25 cellular contexts compared by ENCODE assay signal in the genomic region with DNA sequence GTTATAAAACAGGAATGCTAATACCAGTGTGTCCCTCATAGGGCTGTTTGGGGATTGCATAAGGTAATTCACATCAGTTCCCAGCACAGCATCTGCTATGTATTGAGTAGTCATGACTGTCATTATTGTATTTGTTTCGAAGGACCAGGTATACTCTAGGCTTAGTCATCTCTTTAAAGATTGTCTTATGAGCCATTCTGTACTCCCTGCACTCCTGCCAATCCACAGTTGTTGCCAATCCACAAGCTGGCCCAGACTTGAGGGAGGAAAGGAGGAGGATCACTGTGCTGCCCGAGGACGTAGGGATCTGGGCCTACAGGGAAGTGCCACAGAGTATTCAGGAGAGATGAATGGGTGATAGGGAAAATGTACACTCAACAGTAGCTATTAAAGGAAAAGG.
DNase-seq lines count a peak whose midpoint lies in the region; ATAC-seq and TF ChIP-seq lines count a peak whose summit lies in the region.
"Had no signal": no experiment of that assay in that cellular context is flagged by ENCODE, and none has a peak within 500 bp of the region (broad histone marks: within the 10 kb centered on the region; RNA-seq: fewer than 3 reads in every experiment).

No MANE protein-coding gene starts in this region.

- DNase-seq in GM23248 (peak; percentile 18), Panc1 (ENCODE audit: low read depth, low spot score) (no peak), mucosa of descending colon (no peak), T-helper 17 cell (no peak), A673 (ENCODE audit: low spot score) (no peak)
- DNase-seq in effector memory CD4-positive, alpha-beta T cell, result no peak
- DNase-seq: ACHN; Calu3; H7; left lung; NCI-H1417 treated with DMSO at 0.1 percent for 48 hours; NCI-H510A treated with DMSO at 0.1 percent for 48 hours; nephron progenitor cell; NK-92 treated with Interleukin-12 subunit alpha and Interleukin-12 subunit beta, amount 100 ng/mL, for 24 hours; sigmoid colon; stimulated activated CD4-positive, alpha-beta T cell treated with anti-CD3 and anti-CD28 coated beads, Interleukin-15, amount 100 ng/mL, for 24 hours; stimulated activated naive CD8-positive, alpha-beta T cell treated with anti-CD3 and anti-CD28 coated beads, Interleukin-15, Interleukin-2, amounts not matched to agents 100 U/mL and 50 U/mL, for 24 hours had no signal

- no peak overlapping the region for H3K27ac Mint-ChIP-seq in T-helper 17 cell
- H3K27ac Mint-ChIP-seq: dendritic cell treated with granulocyte-macrophage colony-stimulating factor and Interleukin-4, amounts not matched to agents 40 ng/mL and 50 ng/mL, for 4 days; nephron progenitor cell had no signal

- H3K4me3 Mint-ChIP-seq in T-helper 17 cell, result no peak overlapping the region
- H3K4me3 Mint-ChIP-seq: dendritic cell treated with granulocyte-macrophage colony-stimulating factor and Interleukin-4, amounts not matched to agents 40 ng/mL and 50 ng/mL, for 4 days; nephron progenitor cell had no signal

- intact Hi-C loops in Panc1 (cut with micrococcal nuclease; ENCODE audit: unreplicated experiment), result no loop called here
- intact Hi-C loops in mucosa of descending colon (cut with DNase I, micrococcal nuclease), result no loop called here
- intact Hi-C loops in A673 (cut with micrococcal nuclease; ENCODE audit: unreplicated experiment), result no loop called here

- peak; percentile 42; the same call in 1 of the 2 replicates for ATAC-seq in Panc1
- peak; percentile 96 for ATAC-seq in esophagus mucosa
- peak; percentile 46 for ATAC-seq in mucosa of descending colon
- no peak for ATAC-seq in T-helper 17 cell
- ATAC-seq in HG02678 (IDR thresholded peaks at IDR 0.05; ENCODE audit: unreplicated experiment), result no peak
- ATAC-seq: left lung; stimulated activated naive CD8-positive, alpha-beta T cell treated with anti-CD3 and anti-CD28 coated beads, Interleukin-15, Interleukin-2, amounts not matched to agents 100 U/mL and 50 U/mL, for 24 hours had no signal

- H4K20me1 ChIP-seq in GM23248 (ENCODE audit: insufficient read depth), result no peaks in the 10 kb centered on the region; the same call in 1 of the 2 replicates

- 0 out of 2 replicates have a peak, but pooled peaks cover 1% of the 10 kb centered on the region for H3K79me2 ChIP-seq in GM23248 (ENCODE audit: insufficient read depth)

- H3K4me1 Mint-ChIP-seq in T-helper 17 cell, result peaks cover 2% of the 10 kb centered on the region

- H3K9ac ChIP-seq in GM23248, result no peak overlapping the region
- H3K9ac ChIP-seq: parathyroid adenoma had no signal

- CTCF ChIA-PET in Panc1 (lab: Charles Lee) (no interaction called here), A673 (lab: Charles Lee) (no interaction called here)

- no peak overlapping the region for H3K27ac ChIP-seq in GM23248
- H3K27ac ChIP-seq in Panc1 (ENCODE audit: low read length), result no peak overlapping the region
- no peak overlapping the region for H3K27ac ChIP-seq in effector memory CD4-positive, alpha-beta T cell (ENCODE audit: insufficient read depth, low read length, poor library complexity, severe bottlenecking)
- no peak overlapping the region for H3K27ac ChIP-seq in A673 (ENCODE audit: low read depth, low read length, poor library complexity, severe bottlenecking)
- H3K27ac ChIP-seq: C4-2B, hepatocyte, left lung, parathyroid adenoma, SJSA1 had no signal

- TF ChIP-seq CTCF in Panc1 (IDR thresholded peaks at IDR 0.05) (no peak), mucosa of descending colon (IDR thresholded peaks at IDR 0.05) (no peak), A673 (conservative IDR thresholded peaks at IDR 0.05; ENCODE audit: low read depth, low read length) (no peak)

- no peaks in the 10 kb centered on the region for H3K27me3 Mint-ChIP-seq in T-helper 17 cell
- H3K27me3 Mint-ChIP-seq: dendritic cell treated with granulocyte-macrophage colony-stimulating factor and Interleukin-4, amounts not matched to agents 40 ng/mL and 50 ng/mL, for 4 days had no signal

- BruUV-seq in Panc1 (replicated peaks; lab: Mats Ljungman, UMichigan) (no TSS peak), A673 (replicated peaks; lab: Mats Ljungman, UMichigan) (no TSS peak)

- POLR2A ChIA-PET in Panc1 (lab: Charles Lee) (no interaction called here), A673 (lab: Charles Lee; ENCODE audit: low non-redundant PET) (no interaction called here)

- H3K4me2 ChIP-seq in GM23248 (ENCODE audit: unreplicated experiment), result no peak overlapping the region
- H3K4me2 ChIP-seq: hepatocyte had no signal

- H3K9me3 ChIP-seq in GM23248 (ENCODE audit: low read depth) (no peaks in the 10 kb centered on the region), Panc1 (ENCODE audit: control insufficient read depth, insufficient read depth, low read depth, low read length) (no peaks in the 10 kb centered on the region), mucosa of descending colon (no peaks in the 10 kb centered on the region), T-helper 17 cell (ENCODE audit: control insufficient read depth, low read length, poor library complexity, severe bottlenecking) (no peaks in the 10 kb centered on the region), A673 (ENCODE audit: low read depth, low read length, poor library complexity, severe bottlenecking) (no peaks in the 10 kb centered on the region)
- no peaks in the 10 kb centered on the region for H3K9me3 ChIP-seq in effector memory CD4-positive, alpha-beta T cell (ENCODE audit: control insufficient read depth, low read length)
- H3K9me3 ChIP-seq: breast epithelium, left lung, sigmoid colon, SJSA1 had no signal

- no peaks in the 10 kb centered on the region for H3K4me1 ChIP-seq in GM23248 (ENCODE audit: insufficient read depth)
- H3K4me1 ChIP-seq in Panc1 (ENCODE audit: control insufficient read depth, insufficient read depth, low read length), result no peaks in the 10 kb centered on the region
- H3K4me1 ChIP-seq in mucosa of descending colon (ENCODE audit: low read depth), result no peaks in the 10 kb centered on the region
- no peaks in the 10 kb centered on the region for H3K4me1 ChIP-seq in effector memory CD4-positive, alpha-beta T cell (ENCODE audit: control insufficient read depth, insufficient read depth, low read length, poor library complexity, severe bottlenecking)
- H3K4me1 ChIP-seq in A673 (ENCODE audit: insufficient read depth, low read length, poor library complexity, severe bottlenecking), result no peaks in the 10 kb centered on the region
- H3K4me1 ChIP-seq: breast epithelium, left lung, SJSA1 had no signal

- H3K27me3 ChIP-seq in GM23248 (replicated peaks; ENCODE audit: insufficient read depth), result no peaks in the 10 kb centered on the region
- no peaks in the 10 kb centered on the region for H3K27me3 ChIP-seq in Panc1 (ENCODE audit: control insufficient read depth, insufficient read depth, low read length)
- no peaks in the 10 kb centered on the region for H3K27me3 ChIP-seq in effector memory CD4-positive, alpha-beta T cell (replicated peaks; ENCODE audit: control insufficient read depth, insufficient read depth, low read length, poor library complexity, severe bottlenecking)
- no peaks in the 10 kb centered on the region for H3K27me3 ChIP-seq in A673 (replicated peaks; ENCODE audit: insufficient read depth, low read depth, low read length, poor library complexity)
- H3K27me3 ChIP-seq: breast epithelium, hepatocyte, left lung, sigmoid colon, SJSA1 had no signal

- in situ Hi-C loops in GM23248 (cut with MboI), result no loop called here
- in situ Hi-C loops in Panc1 (cut with HindIII; ENCODE audit: low pct_unique_long_range_greater_than_20kb, low sequenced_read_pairs), result no loop called here

- H3F3A ChIP-seq in GM23248 (ENCODE audit: insufficient read depth), result no peaks in the 10 kb centered on the region

- no peaks in the 10 kb centered on the region for H3K36me3 Mint-ChIP-seq in T-helper 17 cell (ENCODE audit: low read depth)

- WGBS in GM23248 (ENCODE audit: low coverage in 1 of 2, low lambda C conversion rate in 2 of 2, missing lambda C conversion rate in 2 of 2), 2 experiments, result 50 to 62% methylated on average over 3 of the region's 3 CpGs

- H3K9me2 ChIP-seq in GM23248 (ENCODE audit: insufficient read depth), result no peaks in the 10 kb centered on the region

- H3K36me3 ChIP-seq in GM23248 (ENCODE audit: low read depth) (no peaks in the 10 kb centered on the region), Panc1 (ENCODE audit: control insufficient read depth, insufficient read depth, low read length) (no peaks in the 10 kb centered on the region), mucosa of descending colon (ENCODE audit: low read depth) (no peaks in the 10 kb centered on the region), A673 (ENCODE audit: insufficient read depth, low read length, poor library complexity, severe bottlenecking) (no peaks in the 10 kb centered on the region)
- no peaks in the 10 kb centered on the region for H3K36me3 ChIP-seq in effector memory CD4-positive, alpha-beta T cell (ENCODE audit: control insufficient read depth, insufficient read depth, low read length)
- H3K36me3 ChIP-seq: breast epithelium, sigmoid colon, SJSA1 had no signal

- H2AFZ ChIP-seq in GM23248, result no peak overlapping the region
- H2AFZ ChIP-seq: hepatocyte, parathyroid adenoma had no signal

- no peak overlapping the region for H3K4me3 ChIP-seq in GM23248
- H3K4me3 ChIP-seq in Panc1 (ENCODE audit: low read depth in 2 of 2, low read length in 2 of 2), result no peak overlapping the region
- no peak overlapping the region for H3K4me3 ChIP-seq in mucosa of descending colon
- H3K4me3 ChIP-seq in effector memory CD4-positive, alpha-beta T cell (ENCODE audit: insufficient read depth, low read depth, low read length, poor library complexity, severe bottlenecking), result no peak overlapping the region
- no peak overlapping the region for H3K4me3 ChIP-seq in A673 (ENCODE audit: low read depth, low read length, poor library complexity, severe bottlenecking)
- H3K4me3 ChIP-seq: breast epithelium, hepatocyte, left lung, sigmoid colon, SJSA1 had no signal

Comparison
In these comparisons a context has a peak if more than half of its experiments do, and no peak if none do; other contexts are left out.
1. ATAC-seq: peak in Panc1 (single experiment), esophagus mucosa (single experiment) and mucosa of descending colon (single experiment); none in T-helper 17 cell (single experiment) and HG02678 (single experiment).